ENCODE assay signal across 18 cellular contexts in genomic region chr19:2185734-2186070, GRCh38. TPM values are rescaled to one million over a fixed set of nuclear protein-coding genes. Genes with fewer than 3 reads are reported as not detected.
DNase-seq lines count a peak whose midpoint lies in the region; ATAC-seq, FAIRE-seq and TF ChIP-seq lines count a peak whose summit lies in the region.
"Had no signal": no experiment of that assay in that cellular context is flagged by ENCODE, and none has a peak within 500 bp of the region (broad histone marks: within the 10 kb centered on the region; RNA-seq: fewer than 3 reads in every experiment).

No MANE protein-coding gene starts in this region.

- peak overlapping the region; percentile 38 for H3K27ac ChIP-seq in astrocyte (ENCODE audit: low read depth, low read length)
- peak overlapping the region; percentile 77 for H3K27ac ChIP-seq in mesodermal cell (ENCODE audit: low read depth, low read length, severe bottlenecking)
- peak overlapping the region in 7 of 8 donors; percentile 22 to 72 (median 56) for H3K27ac ChIP-seq in spleen

- peak overlapping the region; percentile 67 for H3K4me3 Mint-ChIP-seq in astrocyte (ENCODE audit: unreplicated experiment)
- H3K4me3 Mint-ChIP-seq: activated naive CD8-positive, alpha-beta T cell treated with anti-CD3 and anti-CD28 coated beads, Interleukin-2, amount 10 ng/mL, durations not matched to agents 7 days and 5 days had no signal

- H3K9me3 Mint-ChIP-seq in astrocyte (ENCODE audit: unreplicated experiment), result no peaks in the 10 kb centered on the region
- H3K9me3 Mint-ChIP-seq: activated naive CD8-positive, alpha-beta T cell treated with anti-CD3 and anti-CD28 coated beads, Interleukin-2, amount 10 ng/mL, durations not matched to agents 7 days and 5 days had no signal

- H3K36me3 ChIP-seq in astrocyte (ENCODE audit: insufficient read depth, low read length) (peaks cover 3% of the 10 kb centered on the region), mesodermal cell (ENCODE audit: control insufficient read depth, insufficient read depth, low read length) (peaks cover 68% of the 10 kb centered on the region), spleen (peaks cover 0 to 99% (median 53%) of the 10 kb centered on the region in 6 donors)

- H3K4me1 Mint-ChIP-seq in astrocyte (ENCODE audit: low read depth, unreplicated experiment), result peaks cover 34% of the 10 kb centered on the region

- peak overlapping the region; percentile 24 for H3K9ac ChIP-seq in astrocyte (ENCODE audit: low read length)

- intact Hi-C loops in spleen (cut with DNase I; ENCODE audit: low total_unique reads), result no loop called here

- H3K36me3 Mint-ChIP-seq in astrocyte (ENCODE audit: low read depth, unreplicated experiment), result peaks cover 10% of the 10 kb centered on the region

- H3K79me2 ChIP-seq in astrocyte (ENCODE audit: insufficient read depth, low read length), result peaks cover 85% of the 10 kb centered on the region

- ATAC-seq in HG03039 (IDR thresholded peaks at IDR 0.05; ENCODE audit: unreplicated experiment) (no peak), HG03139 (IDR thresholded peaks at IDR 0.05; ENCODE audit: unreplicated experiment) (no peak)

- H3K9me3 ChIP-seq in astrocyte (ENCODE audit: insufficient read depth, low read depth, low read length) (no peaks in the 10 kb centered on the region), mesodermal cell (ENCODE audit: control insufficient read depth, low read length) (no peaks in the 10 kb centered on the region), spleen (no peaks in the 10 kb centered on the region)

- peak; percentile 54 for FAIRE-seq in astrocyte (lab: Jason Lieb, UNC)

- H3K4me2 ChIP-seq in astrocyte (ENCODE audit: low read length), result peak overlapping the region; percentile 58

- 94 to 98% methylated on average over 9 to 10 of the region's 11 CpGs for WGBS in mesodermal cell (ENCODE audit: insufficient coverage in 2 of 2), 2 experiments
- 73 to 85% (median 82%) methylated on average over 11 of the region's 11 CpGs for WGBS in spleen, 5 donors

- TF ChIP-seq POLR2A in spleen (IDR thresholded peaks at IDR 0.05), result no peak

- H3K4me3 ChIP-seq in AG10803 (ENCODE audit: low read length), result peak overlapping the region; percentile 50
- H3K4me3 ChIP-seq in astrocyte (ENCODE audit: insufficient read depth, low read depth, low read length), result no peak overlapping the region
- H3K4me3 ChIP-seq in mesodermal cell (ENCODE audit: extremely low read depth, insufficient read depth, low read length, poor library complexity, severe bottlenecking), result no peak overlapping the region
- H3K4me3 ChIP-seq in spleen, result no peak overlapping the region

- peaks cover 89% of the 10 kb centered on the region for H4K20me1 ChIP-seq in astrocyte (ENCODE audit: insufficient read depth, low read length)

- H3K27me3 ChIP-seq in astrocyte (ENCODE audit: insufficient read depth, low read length) (no peaks in the 10 kb centered on the region), spleen (replicated peaks in 1 of 7) (no peaks in the 10 kb centered on the region)

- peaks cover 47% of the 10 kb centered on the region for H3K4me1 ChIP-seq in astrocyte (ENCODE audit: insufficient read depth, low read length)
- peaks cover 33% of the 10 kb centered on the region for H3K4me1 ChIP-seq in mesodermal cell (ENCODE audit: control insufficient read depth, insufficient read depth, low read length, poor library complexity, severe bottlenecking)
- H3K4me1 ChIP-seq in spleen, result peaks cover 7 to 85% (median 49%) of the 10 kb centered on the region in 6 donors

- H2AFZ ChIP-seq in astrocyte (ENCODE audit: low read depth, low read length), result no peak overlapping the region

- peak overlapping the region; percentile 67 for H3K27ac Mint-ChIP-seq in astrocyte (ENCODE audit: unreplicated experiment)
- H3K27ac Mint-ChIP-seq: activated naive CD8-positive, alpha-beta T cell treated with anti-CD3 and anti-CD28 coated beads, Interleukin-2, amount 10 ng/mL, durations not matched to agents 7 days and 5 days had no signal

- TF ChIP-seq CTCF in AG10803 (conservative IDR thresholded peaks at IDR 0.05; ENCODE audit: low read length) (no peak), astrocyte (IDR thresholded peaks at IDR 0.05; ENCODE audit: insufficient read depth, low read depth, low read length) (no peak), spleen (IDR thresholded peaks at IDR 0.05 in 8 of 11, conservative IDR thresholded peaks at IDR 0.05 in 3 of 11) (no peak)

- no peak for DNase-seq in AG10803 (ENCODE audit: low read depth)
- no peak for DNase-seq in astrocyte (ENCODE audit: low read depth)
- DNase-seq in spleen, result no peak
- no peak for DNase-seq in NK-92 treated with Interleukin-12 subunit alpha and Interleukin-12 subunit beta, amount 100 ng/mL, for 24 hours (lab: John Stamatoyannopoulos, UW)
- no peak for DNase-seq in NCI-H82 treated with DMSO at 0.1 percent for 48 hours (lab: John Stamatoyannopoulos, UW; ENCODE audit: unreplicated experiment)
- DNase-seq: activated CD4-positive, CD25-positive, alpha-beta regulatory T cell treated with anti-CD3 and anti-CD28 coated beads, Interleukin-2, amount 50 U/mL, for 72 hours; activated naive CD8-positive, alpha-beta T cell treated with anti-CD3 and anti-CD28 coated beads, Interleukin-2, amount 10 ng/mL, durations not matched to agents 7 days and 5 days; activated T-cell treated with anti-CD3 and anti-CD28 coated beads for 4 hours; cortex of kidney; DMS 273 treated with DMSO at 0.1 percent for 48 hours; GOT3; KG1; retina; stimulated activated CD4-positive, alpha-beta T cell treated with anti-CD3 and anti-CD28 coated beads, Interleukin-4, amount 100 ng/mL, for 24 hours; stimulated activated naive CD4-positive, alpha-beta T cell had no signal

- no peaks in the 10 kb centered on the region for H3K27me3 Mint-ChIP-seq in astrocyte (ENCODE audit: low read depth, unreplicated experiment)
- H3K27me3 Mint-ChIP-seq: activated naive CD8-positive, alpha-beta T cell treated with anti-CD3 and anti-CD28 coated beads, Interleukin-2, amount 10 ng/mL, durations not matched to agents 7 days and 5 days had no signal

RNA-seq across cellular contexts. Expression of gene DOT1L, which starts 22.0 kb away (rescaled TPM):
- total RNA-seq in astrocyte (21.7 and 25.6 TPM in 2 replicates), spleen (10 to 100 TPM; 19.5 to 53.2 (median 36.4) TPM)
- 29.1 TPM for polyA plus RNA-seq in mesodermal cell (2013, experiment 1 of 2)
- 23.9 TPM for polyA plus RNA-seq in mesodermal cell (2013, experiment 2 of 2)
- 10 to 100 TPM in 1 of 3 donors, 1 to 10 TPM in 2; 3.9 to 20.8 (median 7.5) TPM for polyA plus RNA-seq in spleen

RNA-seq across cellular contexts. Expression of gene AP3D1, which starts 34.3 kb away (rescaled TPM):
- total RNA-seq in astrocyte (162 and 167 TPM in 2 replicates), spleen (100 to 1,000 TPM in 4 of 7 donors, 10 to 100 TPM in 3; 89.3 to 112 (median 100) TPM)
- polyA plus RNA-seq in mesodermal cell (2013, experiment 1 of 2), result 113 TPM
- polyA plus RNA-seq in mesodermal cell (2013, experiment 2 of 2), result 104 TPM
- 10 to 100 TPM; 32.8 to 80.1 (median 43.2) TPM for polyA plus RNA-seq in spleen

RNA-seq across cellular contexts. Expression of gene PLEKHJ1, which starts 50.4 kb away (rescaled TPM):
- total RNA-seq in astrocyte, result 69.9 and 78.3 TPM in 2 replicates
- 74.4 TPM for polyA plus RNA-seq in mesodermal cell (2013, experiment 1 of 2)
- 68.4 TPM for polyA plus RNA-seq in mesodermal cell (2013, experiment 2 of 2)
- 10 to 100 TPM; 37.7 to 66.6 (median 45.6) TPM for total RNA-seq in spleen
- polyA plus RNA-seq in spleen, result 100 to 1,000 TPM in 1 of 3 donors, 10 to 100 TPM in 2; 78.5 to 117 (median 91.8) TPM

RNA-seq across cellular contexts. Expression of gene SF3A2, which starts 50.9 kb away (rescaled TPM):
- total RNA-seq in astrocyte, result 76.6 and 83.2 TPM in 2 replicates
- polyA plus RNA-seq in mesodermal cell (2013, experiment 1 of 2), result 115 TPM
- polyA plus RNA-seq in mesodermal cell (2013, experiment 2 of 2), result 92.3 TPM
- total RNA-seq in spleen, result 10 to 100 TPM; 28.5 to 79.7 (median 66.6) TPM
- 10 to 100 TPM; 35.1 to 50.4 (median 37.7) TPM for polyA plus RNA-seq in spleen
